1 cellular context compared by ENCODE assay signal in the genomic region with DNA sequence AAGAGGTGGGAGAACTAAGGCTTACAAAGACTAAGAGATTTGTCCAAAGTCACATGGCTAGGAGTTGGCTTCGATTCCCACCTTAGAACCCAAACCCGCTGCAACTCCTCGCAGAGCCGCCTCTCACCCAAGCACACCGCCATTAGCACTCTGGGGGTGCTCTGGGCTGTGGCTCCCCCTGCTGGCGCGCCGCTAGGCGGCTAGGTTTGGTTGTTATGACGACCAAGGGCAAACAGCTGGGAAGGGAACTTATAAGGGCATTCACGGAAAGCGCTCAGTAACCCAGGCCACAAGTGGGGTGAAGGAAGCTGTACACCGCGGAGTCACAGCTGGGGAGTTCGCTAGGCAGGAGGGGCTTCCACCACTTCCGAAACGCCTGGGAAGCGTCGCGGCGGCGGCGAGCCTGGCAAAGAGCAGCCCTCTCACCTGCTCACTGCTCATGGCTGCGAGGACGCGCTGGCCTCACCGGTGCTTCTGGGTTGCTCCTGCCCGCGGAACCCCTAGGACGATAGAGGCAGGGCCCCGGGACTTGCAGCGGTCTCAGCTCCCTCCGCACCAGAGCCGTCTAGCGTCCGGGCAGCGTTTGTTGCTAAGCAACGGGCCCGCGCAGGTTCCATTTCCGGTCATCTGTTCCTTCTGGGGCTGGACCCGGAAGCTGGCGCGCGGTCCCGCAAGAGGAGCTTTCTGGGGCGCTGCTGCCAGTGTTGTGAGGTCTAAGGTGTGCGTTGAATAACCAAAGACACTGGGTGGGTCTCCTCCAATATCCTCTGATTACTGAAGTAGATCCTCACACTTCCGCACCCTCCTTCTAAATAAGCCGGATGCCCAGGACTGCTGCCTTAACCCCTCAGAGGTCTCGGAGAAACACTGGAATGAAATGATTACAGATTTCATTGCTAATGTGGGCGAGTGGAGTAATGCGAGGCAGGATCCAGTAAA.
TF ChIP-seq lines count a peak whose summit lies in the region.

A gene (minus strand): TSS at position 567 of the 939 bp plus-strand sequence. CDS start 126 bp downstream, at position 441.

TF ChIP-seq in HepG2, 621 proteins besides CTCF, POLR2A, EP300 and RAD21 (continued from another document and continues in another):
- peak; percentile 67 for TF ChIP-seq STAG1 (CRISPR knock-in tag; IDR thresholded peaks at IDR 0.05)
- TF ChIP-seq, protein P1, sequence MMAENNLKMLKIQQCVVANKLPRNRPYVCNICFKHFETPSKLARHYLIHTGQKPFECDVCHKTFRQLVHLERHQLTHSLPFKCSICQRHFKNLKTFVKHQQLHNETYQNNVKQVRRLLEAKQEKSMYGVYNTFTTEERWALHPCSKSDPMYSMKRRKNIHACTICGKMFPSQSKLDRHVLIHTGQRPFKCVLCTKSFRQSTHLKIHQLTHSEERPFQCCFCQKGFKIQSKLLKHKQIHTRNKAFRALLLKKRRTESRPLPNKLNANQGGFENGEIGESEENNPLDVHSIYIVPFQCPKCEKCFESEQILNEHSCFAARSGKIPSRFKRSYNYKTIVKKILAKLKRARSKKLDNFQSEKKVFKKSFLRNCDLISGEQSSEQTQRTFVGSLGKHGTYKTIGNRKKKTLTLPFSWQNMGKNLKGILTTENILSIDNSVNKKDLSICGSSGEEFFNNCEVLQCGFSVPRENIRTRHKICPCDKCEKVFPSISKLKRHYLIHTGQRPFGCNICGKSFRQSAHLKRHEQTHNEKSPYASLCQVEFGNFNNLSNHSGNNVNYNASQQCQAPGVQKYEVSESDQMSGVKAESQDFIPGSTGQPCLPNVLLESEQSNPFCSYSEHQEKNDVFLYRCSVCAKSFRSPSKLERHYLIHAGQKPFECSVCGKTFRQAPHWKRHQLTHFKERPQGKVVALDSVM (CRISPR knock-in tag; IDR thresholded peaks at IDR 0.05), result no peak
- TF ChIP-seq, protein P2, sequence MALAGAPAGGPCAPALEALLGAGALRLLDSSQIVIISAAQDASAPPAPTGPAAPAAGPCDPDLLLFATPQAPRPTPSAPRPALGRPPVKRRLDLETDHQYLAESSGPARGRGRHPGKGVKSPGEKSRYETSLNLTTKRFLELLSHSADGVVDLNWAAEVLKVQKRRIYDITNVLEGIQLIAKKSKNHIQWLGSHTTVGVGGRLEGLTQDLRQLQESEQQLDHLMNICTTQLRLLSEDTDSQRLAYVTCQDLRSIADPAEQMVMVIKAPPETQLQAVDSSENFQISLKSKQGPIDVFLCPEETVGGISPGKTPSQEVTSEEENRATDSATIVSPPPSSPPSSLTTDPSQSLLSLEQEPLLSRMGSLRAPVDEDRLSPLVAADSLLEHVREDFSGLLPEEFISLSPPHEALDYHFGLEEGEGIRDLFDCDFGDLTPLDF (CRISPR knock-in tag; IDR thresholded peaks at IDR 0.05), result peak; percentile 53; the same call in 1 of the 2 replicates
- TF ChIP-seq TAF1 (CRISPR knock-in tag; IDR thresholded peaks at IDR 0.05), result peak; percentile 17; the same call in 1 of the 2 replicates
- TF ChIP-seq, protein P3, sequence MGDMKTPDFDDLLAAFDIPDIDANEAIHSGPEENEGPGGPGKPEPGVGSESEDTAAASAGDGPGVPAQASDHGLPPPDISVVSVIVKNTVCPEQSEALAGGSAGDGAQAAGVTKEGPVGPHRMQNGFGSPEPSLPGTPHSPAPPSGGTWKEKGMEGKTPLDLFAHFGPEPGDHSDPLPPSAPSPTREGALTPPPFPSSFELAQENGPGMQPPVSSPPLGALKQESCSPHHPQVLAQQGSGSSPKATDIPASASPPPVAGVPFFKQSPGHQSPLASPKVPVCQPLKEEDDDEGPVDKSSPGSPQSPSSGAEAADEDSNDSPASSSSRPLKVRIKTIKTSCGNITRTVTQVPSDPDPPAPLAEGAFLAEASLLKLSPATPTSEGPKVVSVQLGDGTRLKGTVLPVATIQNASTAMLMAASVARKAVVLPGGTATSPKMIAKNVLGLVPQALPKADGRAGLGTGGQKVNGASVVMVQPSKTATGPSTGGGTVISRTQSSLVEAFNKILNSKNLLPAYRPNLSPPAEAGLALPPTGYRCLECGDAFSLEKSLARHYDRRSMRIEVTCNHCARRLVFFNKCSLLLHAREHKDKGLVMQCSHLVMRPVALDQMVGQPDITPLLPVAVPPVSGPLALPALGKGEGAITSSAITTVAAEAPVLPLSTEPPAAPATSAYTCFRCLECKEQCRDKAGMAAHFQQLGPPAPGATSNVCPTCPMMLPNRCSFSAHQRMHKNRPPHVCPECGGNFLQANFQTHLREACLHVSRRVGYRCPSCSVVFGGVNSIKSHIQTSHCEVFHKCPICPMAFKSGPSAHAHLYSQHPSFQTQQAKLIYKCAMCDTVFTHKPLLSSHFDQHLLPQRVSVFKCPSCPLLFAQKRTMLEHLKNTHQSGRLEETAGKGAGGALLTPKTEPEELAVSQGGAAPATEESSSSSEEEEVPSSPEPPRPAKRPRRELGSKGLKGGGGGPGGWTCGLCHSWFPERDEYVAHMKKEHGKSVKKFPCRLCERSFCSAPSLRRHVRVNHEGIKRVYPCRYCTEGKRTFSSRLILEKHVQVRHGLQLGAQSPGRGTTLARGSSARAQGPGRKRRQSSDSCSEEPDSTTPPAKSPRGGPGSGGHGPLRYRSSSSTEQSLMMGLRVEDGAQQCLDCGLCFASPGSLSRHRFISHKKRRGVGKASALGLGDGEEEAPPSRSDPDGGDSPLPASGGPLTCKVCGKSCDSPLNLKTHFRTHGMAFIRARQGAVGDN (CRISPR knock-in tag; IDR thresholded peaks at IDR 0.05), result peak; percentile 86
- TF ChIP-seq MEF2D (CRISPR knock-in tag; IDR thresholded peaks at IDR 0.05), result peak; percentile 77; the same call in 1 of the 2 replicates
- peak; percentile 54; the same call in 1 of the 2 replicates for TF ChIP-seq MEIS2 (CRISPR knock-in tag; IDR thresholded peaks at IDR 0.05)
- no peak for TF ChIP-seq PHB2 (IDR thresholded peaks at IDR 0.05; ENCODE audit: partially characterized antibody)
- no peak for TF ChIP-seq ZNF672 (CRISPR knock-in tag; IDR thresholded peaks at IDR 0.05)
- TF ChIP-seq ZNF292 (CRISPR knock-in tag; IDR thresholded peaks at IDR 0.05; ENCODE audit: borderline replicate concordance, low read depth), result no peak
- TF ChIP-seq RAD51 (IDR thresholded peaks at IDR 0.05; ENCODE audit: borderline replicate concordance), result no peak
- TF ChIP-seq SP1 (IDR thresholded peaks at IDR 0.05), result no peak
- TF ChIP-seq SP1 (CRISPR knock-in tag; IDR thresholded peaks at IDR 0.05), result peak; percentile 57
- TF ChIP-seq ZFP36L1 (CRISPR knock-in tag; IDR thresholded peaks at IDR 0.05), result no peak
- peak; percentile 65 for TF ChIP-seq ASH2L (IDR thresholded peaks at IDR 0.05; ENCODE audit: insufficient read length, low read depth, low read length)
- TF ChIP-seq ZSCAN20 (CRISPR knock-in tag; IDR thresholded peaks at IDR 0.05; ENCODE audit: borderline replicate concordance), result no peak
- TF ChIP-seq SP2 (CRISPR knock-in tag; IDR thresholded peaks at IDR 0.05), result no peak; the same call in 1 of the 2 replicates
- TF ChIP-seq ZNF83 (CRISPR knock-in tag; IDR thresholded peaks at IDR 0.05; ENCODE audit: borderline replicate concordance), result no peak
- TF ChIP-seq DNMT1 (CRISPR knock-in tag; IDR thresholded peaks at IDR 0.05), result peak; percentile 67
- no peak for TF ChIP-seq ZNF326 (CRISPR knock-in tag; IDR thresholded peaks at IDR 0.05; ENCODE audit: borderline replicate concordance)
- TF ChIP-seq, protein P4, sequence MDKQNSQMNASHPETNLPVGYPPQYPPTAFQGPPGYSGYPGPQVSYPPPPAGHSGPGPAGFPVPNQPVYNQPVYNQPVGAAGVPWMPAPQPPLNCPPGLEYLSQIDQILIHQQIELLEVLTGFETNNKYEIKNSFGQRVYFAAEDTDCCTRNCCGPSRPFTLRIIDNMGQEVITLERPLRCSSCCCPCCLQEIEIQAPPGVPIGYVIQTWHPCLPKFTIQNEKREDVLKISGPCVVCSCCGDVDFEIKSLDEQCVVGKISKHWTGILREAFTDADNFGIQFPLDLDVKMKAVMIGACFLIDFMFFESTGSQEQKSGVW (CRISPR knock-in tag; IDR thresholded peaks at IDR 0.05; ENCODE audit: borderline replicate concordance), result no peak
- 0 out of 2 replicates have a peak, but pooled peaks have one; percentile 39 for TF ChIP-seq HNRNPL (IDR thresholded peaks at IDR 0.05; ENCODE audit: low read depth, low read length)
- TF ChIP-seq ZNF841 (CRISPR knock-in tag; IDR thresholded peaks at IDR 0.05; ENCODE audit: borderline replicate concordance), result no peak
- TF ChIP-seq ZNF652 (CRISPR knock-in tag; IDR thresholded peaks at IDR 0.05; ENCODE audit: borderline replicate concordance, low read depth), result no peak
- TF ChIP-seq, protein P5, sequence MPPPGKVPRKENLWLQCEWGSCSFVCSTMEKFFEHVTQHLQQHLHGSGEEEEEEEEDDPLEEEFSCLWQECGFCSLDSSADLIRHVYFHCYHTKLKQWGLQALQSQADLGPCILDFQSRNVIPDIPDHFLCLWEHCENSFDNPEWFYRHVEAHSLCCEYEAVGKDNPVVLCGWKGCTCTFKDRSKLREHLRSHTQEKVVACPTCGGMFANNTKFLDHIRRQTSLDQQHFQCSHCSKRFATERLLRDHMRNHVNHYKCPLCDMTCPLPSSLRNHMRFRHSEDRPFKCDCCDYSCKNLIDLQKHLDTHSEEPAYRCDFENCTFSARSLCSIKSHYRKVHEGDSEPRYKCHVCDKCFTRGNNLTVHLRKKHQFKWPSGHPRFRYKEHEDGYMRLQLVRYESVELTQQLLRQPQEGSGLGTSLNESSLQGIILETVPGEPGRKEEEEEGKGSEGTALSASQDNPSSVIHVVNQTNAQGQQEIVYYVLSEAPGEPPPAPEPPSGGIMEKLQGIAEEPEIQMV (CRISPR knock-in tag; IDR thresholded peaks at IDR 0.05; ENCODE audit: low read depth), result peak; percentile 74; the same call in 1 of the 2 replicates
- TF ChIP-seq, protein P6, sequence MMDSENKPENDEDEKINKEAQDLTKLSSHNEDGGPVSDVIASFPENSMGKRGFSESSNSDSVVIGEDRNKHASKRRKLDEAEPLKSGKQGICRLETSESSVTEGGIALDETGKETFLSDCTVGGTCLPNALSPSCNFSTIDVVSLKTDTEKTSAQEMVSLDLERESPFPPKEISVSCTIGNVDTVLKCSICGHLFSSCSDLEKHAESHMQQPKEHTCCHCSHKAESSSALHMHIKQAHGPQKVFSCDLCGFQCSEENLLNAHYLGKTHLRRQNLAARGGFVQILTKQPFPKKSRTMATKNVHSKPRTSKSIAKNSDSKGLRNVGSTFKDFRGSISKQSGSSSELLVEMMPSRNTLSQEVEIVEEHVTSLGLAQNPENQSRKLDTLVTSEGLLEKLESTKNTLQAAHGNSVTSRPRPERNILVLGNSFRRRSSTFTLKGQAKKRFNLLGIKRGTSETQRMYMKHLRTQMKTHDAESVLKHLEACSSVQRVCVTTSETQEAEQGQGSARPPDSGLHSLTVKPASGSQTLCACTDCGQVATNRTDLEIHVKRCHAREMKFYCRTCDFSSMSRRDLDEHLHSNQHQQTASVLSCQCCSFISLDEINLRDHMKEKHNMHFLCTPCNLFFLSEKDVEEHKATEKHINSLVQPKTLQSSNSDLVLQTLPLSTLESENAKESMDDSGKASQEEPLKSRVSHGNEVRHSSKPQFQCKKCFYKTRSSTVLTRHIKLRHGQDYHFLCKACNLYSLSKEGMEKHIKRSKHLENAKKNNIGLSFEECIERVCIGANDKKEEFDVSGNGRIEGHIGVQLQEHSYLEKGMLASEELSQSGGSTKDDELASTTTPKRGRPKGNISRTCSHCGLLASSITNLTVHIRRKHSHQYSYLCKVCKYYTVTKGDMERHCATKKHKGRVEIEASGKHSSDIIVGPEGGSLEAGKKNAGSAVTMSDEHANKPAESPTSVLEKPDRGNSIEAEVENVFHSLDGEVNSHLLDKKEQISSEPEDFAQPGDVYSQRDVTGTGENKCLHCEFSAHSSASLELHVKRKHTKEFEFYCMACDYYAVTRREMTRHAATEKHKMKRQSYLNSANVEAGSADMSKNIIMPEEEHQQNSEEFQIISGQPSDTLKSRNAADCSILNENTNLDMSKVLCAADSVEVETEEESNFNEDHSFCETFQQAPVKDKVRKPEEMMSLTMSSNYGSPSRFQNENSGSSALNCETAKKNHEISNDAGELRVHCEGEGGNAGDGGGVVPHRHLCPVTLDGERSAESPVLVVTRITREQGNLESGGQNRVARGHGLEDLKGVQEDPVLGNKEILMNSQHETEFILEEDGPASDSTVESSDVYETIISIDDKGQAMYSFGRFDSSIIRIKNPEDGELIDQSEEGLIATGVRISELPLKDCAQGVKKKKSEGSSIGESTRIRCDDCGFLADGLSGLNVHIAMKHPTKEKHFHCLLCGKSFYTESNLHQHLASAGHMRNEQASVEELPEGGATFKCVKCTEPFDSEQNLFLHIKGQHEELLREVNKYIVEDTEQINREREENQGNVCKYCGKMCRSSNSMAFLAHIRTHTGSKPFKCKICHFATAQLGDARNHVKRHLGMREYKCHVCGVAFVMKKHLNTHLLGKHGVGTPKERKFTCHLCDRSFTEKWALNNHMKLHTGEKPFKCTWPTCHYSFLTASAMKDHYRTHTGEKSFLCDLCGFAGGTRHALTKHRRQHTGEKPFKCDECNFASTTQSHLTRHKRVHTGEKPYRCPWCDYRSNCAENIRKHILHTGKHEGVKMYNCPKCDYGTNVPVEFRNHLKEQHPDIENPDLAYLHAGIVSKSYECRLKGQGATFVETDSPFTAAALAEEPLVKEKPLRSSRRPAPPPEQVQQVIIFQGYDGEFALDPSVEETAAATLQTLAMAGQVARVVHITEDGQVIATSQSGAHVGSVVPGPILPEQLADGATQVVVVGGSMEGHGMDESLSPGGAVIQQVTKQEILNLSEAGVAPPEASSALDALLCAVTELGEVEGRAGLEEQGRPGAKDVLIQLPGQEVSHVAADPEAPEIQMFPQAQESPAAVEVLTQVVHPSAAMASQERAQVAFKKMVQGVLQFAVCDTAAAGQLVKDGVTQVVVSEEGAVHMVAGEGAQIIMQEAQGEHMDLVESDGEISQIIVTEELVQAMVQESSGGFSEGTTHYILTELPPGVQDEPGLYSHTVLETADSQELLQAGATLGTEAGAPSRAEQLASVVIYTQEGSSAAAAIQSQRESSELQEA (CRISPR knock-in tag; IDR thresholded peaks at IDR 0.05; ENCODE audit: not compliant biosample characterization), result peak; percentile 59
- no peak for TF ChIP-seq KAT2B (IDR thresholded peaks at IDR 0.05; ENCODE audit: borderline replicate concordance, low read depth, low read length)
- TF ChIP-seq ZNF552 (CRISPR knock-in tag; IDR thresholded peaks at IDR 0.05; ENCODE audit: borderline replicate concordance), result no peak
- TF ChIP-seq RXRB (CRISPR knock-in tag; IDR thresholded peaks at IDR 0.05; ENCODE audit: borderline replicate concordance), result peak; percentile 44; the same call in 1 of the 2 replicates
- TF ChIP-seq ZSCAN30 (CRISPR knock-in tag; IDR thresholded peaks at IDR 0.05), result peak; percentile 51; the same call in 1 of the 2 replicates
- TF ChIP-seq ZNF33B (CRISPR knock-in tag; IDR thresholded peaks at IDR 0.05), result no peak; the same call in 1 of the 2 replicates
- TF ChIP-seq HOXA9 (CRISPR knock-in tag; IDR thresholded peaks at IDR 0.05; ENCODE audit: borderline replicate concordance), result 0 out of 2 replicates have a peak, but pooled peaks have one; percentile 9
- peak; percentile 72 for TF ChIP-seq ZNF792 (CRISPR knock-in tag; IDR thresholded peaks at IDR 0.05)
- no peak for TF ChIP-seq ZNF282 (IDR thresholded peaks at IDR 0.05; ENCODE audit: partially characterized antibody)
- no peak for TF ChIP-seq SRSF4 (IDR thresholded peaks at IDR 0.05; ENCODE audit: low read depth, low read length, poor library complexity, severe bottlenecking)
- TF ChIP-seq, protein P7, sequence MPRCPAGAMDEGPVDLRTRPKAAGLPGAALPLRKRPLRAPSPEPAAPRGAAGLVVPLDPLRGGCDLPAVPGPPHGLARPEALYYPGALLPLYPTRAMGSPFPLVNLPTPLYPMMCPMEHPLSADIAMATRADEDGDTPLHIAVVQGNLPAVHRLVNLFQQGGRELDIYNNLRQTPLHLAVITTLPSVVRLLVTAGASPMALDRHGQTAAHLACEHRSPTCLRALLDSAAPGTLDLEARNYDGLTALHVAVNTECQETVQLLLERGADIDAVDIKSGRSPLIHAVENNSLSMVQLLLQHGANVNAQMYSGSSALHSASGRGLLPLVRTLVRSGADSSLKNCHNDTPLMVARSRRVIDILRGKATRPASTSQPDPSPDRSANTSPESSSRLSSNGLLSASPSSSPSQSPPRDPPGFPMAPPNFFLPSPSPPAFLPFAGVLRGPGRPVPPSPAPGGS (CRISPR knock-in tag; IDR thresholded peaks at IDR 0.05), result 0 out of 2 replicates have a peak, but pooled peaks have one; percentile 63
- TF ChIP-seq SRSF1 (optimal IDR thresholded peaks at IDR 0.05; ENCODE audit: low read depth, low read length), result peak; percentile 96
